In the genomic region with DNA sequence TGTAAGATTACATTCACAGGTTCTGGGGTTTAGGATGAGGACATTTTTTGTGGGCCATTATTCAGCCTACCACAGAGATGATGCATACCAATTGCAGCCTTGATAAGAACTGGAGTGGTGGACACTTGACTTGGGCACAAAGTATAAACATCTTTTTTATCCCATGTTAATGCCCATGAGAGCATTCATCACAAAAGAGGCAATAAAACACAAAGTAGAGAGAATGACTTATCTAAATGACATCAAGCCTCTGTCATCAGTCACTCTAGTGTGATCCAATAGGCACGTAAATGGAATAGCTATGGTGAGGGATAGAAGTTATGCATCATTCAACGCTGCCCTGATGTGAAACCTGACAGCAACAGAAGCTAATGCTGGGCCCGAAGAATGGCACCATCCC, we compare ENCODE assay signal across 1 cellular context.
TF ChIP-seq lines count a peak whose summit lies in the region.

No MANE protein-coding gene starts in this region.

TF ChIP-seq in HEK293, 187 proteins besides CTCF, POLR2A, EP300 and RAD21 (continued from another document):
- TF ChIP-seq, protein P1, sequence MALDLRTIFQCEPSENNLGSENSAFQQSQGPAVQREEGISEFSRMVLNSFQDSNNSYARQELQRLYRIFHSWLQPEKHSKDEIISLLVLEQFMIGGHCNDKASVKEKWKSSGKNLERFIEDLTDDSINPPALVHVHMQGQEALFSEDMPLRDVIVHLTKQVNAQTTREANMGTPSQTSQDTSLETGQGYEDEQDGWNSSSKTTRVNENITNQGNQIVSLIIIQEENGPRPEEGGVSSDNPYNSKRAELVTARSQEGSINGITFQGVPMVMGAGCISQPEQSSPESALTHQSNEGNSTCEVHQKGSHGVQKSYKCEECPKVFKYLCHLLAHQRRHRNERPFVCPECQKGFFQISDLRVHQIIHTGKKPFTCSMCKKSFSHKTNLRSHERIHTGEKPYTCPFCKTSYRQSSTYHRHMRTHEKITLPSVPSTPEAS (tag by site-specific recombination; IDR thresholded peaks at IDR 0.05) = peak; percentile 54; the same call in 1 of the 2 replicates
- TF ChIP-seq, protein P2, sequence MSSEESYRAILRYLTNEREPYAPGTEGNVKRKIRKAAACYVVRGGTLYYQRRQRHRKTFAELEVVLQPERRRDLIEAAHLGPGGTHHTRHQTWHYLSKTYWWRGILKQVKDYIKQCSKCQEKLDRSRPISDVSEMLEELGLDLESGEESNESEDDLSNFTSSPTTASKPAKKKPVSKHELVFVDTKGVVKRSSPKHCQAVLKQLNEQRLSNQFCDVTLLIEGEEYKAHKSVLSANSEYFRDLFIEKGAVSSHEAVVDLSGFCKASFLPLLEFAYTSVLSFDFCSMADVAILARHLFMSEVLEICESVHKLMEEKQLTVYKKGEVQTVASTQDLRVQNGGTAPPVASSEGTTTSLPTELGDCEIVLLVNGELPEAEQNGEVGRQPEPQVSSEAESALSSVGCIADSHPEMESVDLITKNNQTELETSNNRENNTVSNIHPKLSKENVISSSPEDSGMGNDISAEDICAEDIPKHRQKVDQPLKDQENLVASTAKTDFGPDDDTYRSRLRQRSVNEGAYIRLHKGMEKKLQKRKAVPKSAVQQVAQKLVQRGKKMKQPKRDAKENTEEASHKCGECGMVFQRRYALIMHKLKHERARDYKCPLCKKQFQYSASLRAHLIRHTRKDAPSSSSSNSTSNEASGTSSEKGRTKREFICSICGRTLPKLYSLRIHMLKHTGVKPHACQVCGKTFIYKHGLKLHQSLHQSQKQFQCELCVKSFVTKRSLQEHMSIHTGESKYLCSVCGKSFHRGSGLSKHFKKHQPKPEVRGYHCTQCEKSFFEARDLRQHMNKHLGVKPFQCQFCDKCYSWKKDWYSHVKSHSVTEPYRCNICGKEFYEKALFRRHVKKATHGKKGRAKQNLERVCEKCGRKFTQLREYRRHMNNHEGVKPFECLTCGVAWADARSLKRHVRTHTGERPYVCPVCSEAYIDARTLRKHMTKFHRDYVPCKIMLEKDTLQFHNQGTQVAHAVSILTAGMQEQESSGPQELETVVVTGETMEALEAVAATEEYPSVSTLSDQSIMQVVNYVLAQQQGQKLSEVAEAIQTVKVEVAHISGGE (tag by site-specific recombination; conservative IDR thresholded peaks at IDR 0.05; ENCODE audit: low read depth) = no peak
- TF ChIP-seq, protein P3, sequence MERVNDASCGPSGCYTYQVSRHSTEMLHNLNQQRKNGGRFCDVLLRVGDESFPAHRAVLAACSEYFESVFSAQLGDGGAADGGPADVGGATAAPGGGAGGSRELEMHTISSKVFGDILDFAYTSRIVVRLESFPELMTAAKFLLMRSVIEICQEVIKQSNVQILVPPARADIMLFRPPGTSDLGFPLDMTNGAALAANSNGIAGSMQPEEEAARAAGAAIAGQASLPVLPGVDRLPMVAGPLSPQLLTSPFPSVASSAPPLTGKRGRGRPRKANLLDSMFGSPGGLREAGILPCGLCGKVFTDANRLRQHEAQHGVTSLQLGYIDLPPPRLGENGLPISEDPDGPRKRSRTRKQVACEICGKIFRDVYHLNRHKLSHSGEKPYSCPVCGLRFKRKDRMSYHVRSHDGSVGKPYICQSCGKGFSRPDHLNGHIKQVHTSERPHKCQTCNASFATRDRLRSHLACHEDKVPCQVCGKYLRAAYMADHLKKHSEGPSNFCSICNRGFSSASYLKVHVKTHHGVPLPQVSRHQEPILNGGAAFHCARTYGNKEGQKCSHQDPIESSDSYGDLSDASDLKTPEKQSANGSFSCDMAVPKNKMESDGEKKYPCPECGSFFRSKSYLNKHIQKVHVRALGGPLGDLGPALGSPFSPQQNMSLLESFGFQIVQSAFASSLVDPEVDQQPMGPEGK (tag by site-specific recombination; IDR thresholded peaks at IDR 0.05) = no peak
- TF ChIP-seq, protein P4, sequence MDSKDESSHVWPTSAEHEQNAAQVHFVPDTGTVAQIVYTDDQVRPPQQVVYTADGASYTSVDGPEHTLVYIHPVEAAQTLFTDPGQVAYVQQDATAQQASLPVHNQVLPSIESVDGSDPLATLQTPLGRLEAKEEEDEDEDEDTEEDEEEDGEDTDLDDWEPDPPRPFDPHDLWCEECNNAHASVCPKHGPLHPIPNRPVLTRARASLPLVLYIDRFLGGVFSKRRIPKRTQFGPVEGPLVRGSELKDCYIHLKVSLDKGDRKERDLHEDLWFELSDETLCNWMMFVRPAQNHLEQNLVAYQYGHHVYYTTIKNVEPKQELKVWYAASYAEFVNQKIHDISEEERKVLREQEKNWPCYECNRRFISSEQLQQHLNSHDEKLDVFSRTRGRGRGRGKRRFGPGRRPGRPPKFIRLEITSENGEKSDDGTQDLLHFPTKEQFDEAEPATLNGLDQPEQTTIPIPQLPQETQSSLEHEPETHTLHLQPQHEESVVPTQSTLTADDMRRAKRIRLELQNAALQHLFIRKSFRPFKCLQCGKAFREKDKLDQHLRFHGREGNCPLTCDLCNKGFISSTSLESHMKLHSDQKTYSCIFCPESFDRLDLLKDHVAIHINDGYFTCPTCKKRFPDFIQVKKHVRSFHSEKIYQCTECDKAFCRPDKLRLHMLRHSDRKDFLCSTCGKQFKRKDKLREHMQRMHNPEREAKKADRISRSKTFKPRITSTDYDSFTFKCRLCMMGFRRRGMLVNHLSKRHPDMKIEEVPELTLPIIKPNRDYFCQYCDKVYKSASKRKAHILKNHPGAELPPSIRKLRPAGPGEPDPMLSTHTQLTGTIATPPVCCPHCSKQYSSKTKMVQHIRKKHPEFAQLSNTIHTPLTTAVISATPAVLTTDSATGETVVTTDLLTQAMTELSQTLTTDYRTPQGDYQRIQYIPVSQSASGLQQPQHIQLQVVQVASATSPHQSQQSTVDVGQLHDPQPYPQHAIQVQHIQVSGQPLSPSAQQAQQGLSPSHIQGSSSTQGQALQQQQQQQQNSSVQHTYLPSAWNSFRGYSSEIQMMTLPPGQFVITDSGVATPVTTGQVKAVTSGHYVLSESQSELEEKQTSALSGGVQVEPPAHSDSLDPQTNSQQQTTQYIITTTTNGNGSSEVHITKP (tag by site-specific recombination; IDR thresholded peaks at IDR 0.05) = peak; percentile 54; the same call in 1 of the 2 replicates
- TF ChIP-seq ZFP41 (tag by site-specific recombination; IDR thresholded peaks at IDR 0.05; ENCODE audit: borderline replicate concordance) (no peak), HOXD13 (CRISPR knock-in tag; IDR thresholded peaks at IDR 0.05; ENCODE audit: borderline replicate concordance) (no peak)
